ENCODE assay signal across 19 cellular contexts in genomic region chr1:41659159-41659495, GRCh38.
A peak's percentile ranks its signal among the peaks of the same experiment; 100 is the strongest.
DNase-seq lines count a peak whose midpoint lies in the region; ATAC-seq and TF ChIP-seq lines count a peak whose summit lies in the region.
"Had no signal": no experiment of that assay in that cellular context is flagged by ENCODE, and none has a peak within 500 bp of the region (broad histone marks: within the 10 kb centered on the region; RNA-seq: fewer than 3 reads in every experiment).

No MANE protein-coding gene starts in this region.

- 52% methylated on average over 2 of the region's 2 CpGs for WGBS in smooth muscle cell (ENCODE audit: low lambda C conversion rate)

- H3K36me3 Mint-ChIP-seq in activated T-cell treated with anti-CD3 and anti-CD28 coated beads, Interleukin-2, amount 50 U/mL, for 24 hours (ENCODE audit: low read depth): peaks cover 73% of the 10 kb centered on the region
- H3K36me3 Mint-ChIP-seq in CD4-positive, alpha-beta T cell (ENCODE audit: low read depth): no peaks in the 10 kb centered on the region
- H3K36me3 Mint-ChIP-seq in CD4-positive, alpha-beta memory T cell: no peaks in the 10 kb centered on the region

- H3K79me2 ChIP-seq in smooth muscle cell (ENCODE audit: low read depth): peaks cover 55% of the 10 kb centered on the region

- DNase-seq in activated T-cell treated with anti-CD3 and anti-CD28 coated beads, Interleukin-2, amount 50 U/mL, for 24 hours: peak; percentile 3
- DNase-seq in activated T-cell treated with anti-CD3 and anti-CD28 coated beads, Interleukin-2, amount 50 U/mL, for 1 hour: no peak
- no peak for DNase-seq in CD4-positive, alpha-beta T cell
- DNase-seq in WERI-Rb-1: no peak
- DNase-seq in smooth muscle cell (lab: John Stamatoyannopoulos, UW; ENCODE audit: unreplicated experiment): no peak
- no peak for DNase-seq in CD4-positive, alpha-beta memory T cell
- DNase-seq: effector CD8-positive, alpha-beta T cell; heart right ventricle; mesenchymal stem cell; NCI-H187; NCI-H526; occipital lobe; stimulated activated CD4-positive, alpha-beta T cell treated with anti-CD3 and anti-CD28 coated beads, Interleukin-1b, Interleukin-23, amount 100 ng/mL, for 48 hours; testis had no signal

- H4K20me1 ChIP-seq in smooth muscle cell (ENCODE audit: low read depth): peaks cover 54% of the 10 kb centered on the region

- no peaks in the 10 kb centered on the region for H3K27me3 Mint-ChIP-seq in activated T-cell treated with anti-CD3 and anti-CD28 coated beads, Interleukin-2, amount 50 U/mL, for 24 hours
- no peaks in the 10 kb centered on the region for H3K27me3 Mint-ChIP-seq in CD4-positive, alpha-beta T cell
- no peaks in the 10 kb centered on the region for H3K27me3 Mint-ChIP-seq in CD4-positive, alpha-beta memory T cell

- H3K4me1 ChIP-seq in smooth muscle cell (ENCODE audit: low read depth): peaks cover 4% of the 10 kb centered on the region
- peaks cover 66% of the 10 kb centered on the region for H3K4me1 ChIP-seq in CD4-positive, alpha-beta memory T cell (ENCODE audit: insufficient read depth, low read length)
- H3K4me1 ChIP-seq: HAP-1 had no signal

- H3K4me3 ChIP-seq in WERI-Rb-1 (ENCODE audit: low read depth, low read length) (no peak overlapping the region), smooth muscle cell (no peak overlapping the region)
- H3K4me3 ChIP-seq in CD4-positive, alpha-beta memory T cell (ENCODE audit: low read length in 2 of 2): no peak overlapping the region
- H3K4me3 ChIP-seq: adrenal gland, HAP-1, heart right ventricle, SJSA1, testis had no signal

- H3K36me3 ChIP-seq in WERI-Rb-1 (no peaks in the 10 kb centered on the region), smooth muscle cell (ENCODE audit: low read depth) (no peaks in the 10 kb centered on the region)
- no peaks in the 10 kb centered on the region for H3K36me3 ChIP-seq in CD4-positive, alpha-beta memory T cell (ENCODE audit: insufficient read depth, low read length)
- H3K36me3 ChIP-seq: adrenal gland, HAP-1, heart right ventricle had no signal

- peak overlapping the region; percentile 81 for H3K4me2 ChIP-seq in smooth muscle cell

- H3K27ac ChIP-seq in CD4-positive, alpha-beta T cell (ENCODE audit: low read depth, low read length): no peak overlapping the region
- peak overlapping the region; percentile 69 for H3K27ac ChIP-seq in WERI-Rb-1
- H3K27ac ChIP-seq in smooth muscle cell (ENCODE audit: low read depth): no peak overlapping the region
- no peak overlapping the region for H3K27ac ChIP-seq in CD4-positive, alpha-beta memory T cell (ENCODE audit: low read depth, low read length)
- H3K27ac ChIP-seq: adrenal gland, heart right ventricle, SJSA1, testis had no signal

- intact Hi-C loops in CD4-positive, alpha-beta T cell (cut with DNase I, micrococcal nuclease): no loop called here
- intact Hi-C loops in CD4-positive, alpha-beta memory T cell (cut with micrococcal nuclease): no loop called here

- H3K4me1 Mint-ChIP-seq in activated T-cell treated with anti-CD3 and anti-CD28 coated beads, Interleukin-2, amount 50 U/mL, for 24 hours (ENCODE audit: low read depth): peaks cover 79% of the 10 kb centered on the region
- H3K4me1 Mint-ChIP-seq in CD4-positive, alpha-beta T cell (ENCODE audit: low read depth): peaks cover 77% of the 10 kb centered on the region
- peaks cover 44 to 81% (median 60%) of the 10 kb centered on the region in 4 donors for H3K4me1 Mint-ChIP-seq in CD4-positive, alpha-beta memory T cell

- peak overlapping the region; percentile 96 for H3K4me3 Mint-ChIP-seq in activated T-cell treated with anti-CD3 and anti-CD28 coated beads, Interleukin-2, amount 50 U/mL, for 24 hours
- peak overlapping the region; percentile 72 for H3K4me3 Mint-ChIP-seq in CD4-positive, alpha-beta T cell
- peak overlapping the region in 1 of 8 donors; percentile 53 for H3K4me3 Mint-ChIP-seq in CD4-positive, alpha-beta memory T cell

- no peak overlapping the region for H2AFZ ChIP-seq in smooth muscle cell (ENCODE audit: low read depth)

- no peak for ATAC-seq in CD4-positive, alpha-beta T cell (ENCODE audit: poor library complexity)
- ATAC-seq in HG02885 (IDR thresholded peaks at IDR 0.05; ENCODE audit: poor library complexity, unreplicated experiment): no peak
- ATAC-seq: heart right ventricle, left cardiac atrium had no signal

- CTCF ChIA-PET in CD4-positive, alpha-beta T cell (lab: Charles Lee): no interaction called here
- CTCF ChIA-PET in CD4-positive, alpha-beta memory T cell (lab: Charles Lee; ENCODE audit: partially characterized antibody): interaction anchor here (1.6 to 2.9 kb wide), 2 partner anchors 10 to 14 kb away, joined by 3 to 12 read pairs; no protein-coding TSS in a partner anchor

- peaks cover 4% of the 10 kb centered on the region for H3F3A ChIP-seq in smooth muscle cell (ENCODE audit: low read depth)

- POLR2A ChIA-PET in CD4-positive, alpha-beta T cell (lab: Charles Lee): interaction anchor here (8.0 kb wide), 1 partner anchor 13 kb away, joined by 65 read pairs; no protein-coding TSS in a partner anchor
- POLR2A ChIA-PET in CD4-positive, alpha-beta memory T cell (lab: Charles Lee; ENCODE audit: partially characterized antibody): interaction anchor here (7.5 kb wide), 1 partner anchor 14 kb away, joined by 60 read pairs; no protein-coding TSS in a partner anchor

- TF ChIP-seq CTCF in CD4-positive, alpha-beta T cell (IDR thresholded peaks at IDR 0.05): no peak
- no peak for TF ChIP-seq CTCF in WERI-Rb-1 (IDR thresholded peaks at IDR 0.05; ENCODE audit: low read depth, low read length)
- no peak for TF ChIP-seq CTCF in smooth muscle cell (IDR thresholded peaks at IDR 0.05; ENCODE audit: borderline replicate concordance, insufficient read depth, poor library complexity, severe bottlenecking)

- no peak overlapping the region for H3K9ac ChIP-seq in smooth muscle cell (ENCODE audit: low read depth)

- no peaks in the 10 kb centered on the region for H3K9me3 ChIP-seq in CD4-positive, alpha-beta T cell (ENCODE audit: control insufficient read depth, low read length)
- H3K9me3 ChIP-seq in WERI-Rb-1 (ENCODE audit: severe bottlenecking) (no peaks in the 10 kb centered on the region), smooth muscle cell (replicated peaks; ENCODE audit: low read depth) (no peaks in the 10 kb centered on the region)
- no peaks in the 10 kb centered on the region for H3K9me3 ChIP-seq in CD4-positive, alpha-beta memory T cell (ENCODE audit: control insufficient read depth in 1 of 2, low read length in 2 of 2)
- H3K9me3 ChIP-seq: adrenal gland, HAP-1, heart right ventricle, SJSA1, testis had no signal

- peak overlapping the region; percentile 87 for H3K27ac Mint-ChIP-seq in activated T-cell treated with anti-CD3 and anti-CD28 coated beads, Interleukin-2, amount 50 U/mL, for 24 hours
- no peak overlapping the region for H3K27ac Mint-ChIP-seq in CD4-positive, alpha-beta T cell
- peak overlapping the region in 1 of 7 donors; percentile 38 for H3K27ac Mint-ChIP-seq in CD4-positive, alpha-beta memory T cell

- no peaks in the 10 kb centered on the region for H3K27me3 ChIP-seq in CD4-positive, alpha-beta T cell (ENCODE audit: control insufficient read depth, insufficient read depth, low read length)
- H3K27me3 ChIP-seq in WERI-Rb-1 (ENCODE audit: insufficient read depth, low read depth, severe bottlenecking) (no peaks in the 10 kb centered on the region), smooth muscle cell (ENCODE audit: low read depth) (no peaks in the 10 kb centered on the region)
- no peaks in the 10 kb centered on the region for H3K27me3 ChIP-seq in CD4-positive, alpha-beta memory T cell (ENCODE audit: insufficient read depth, low read length)
- H3K27me3 ChIP-seq: adrenal gland, SJSA1, testis had no signal

- H3K9me3 Mint-ChIP-seq in activated T-cell treated with anti-CD3 and anti-CD28 coated beads, Interleukin-2, amount 50 U/mL, for 24 hours: no peaks in the 10 kb centered on the region
- H3K9me3 Mint-ChIP-seq in CD4-positive, alpha-beta T cell: no peaks in the 10 kb centered on the region
- no peaks in the 10 kb centered on the region for H3K9me3 Mint-ChIP-seq in CD4-positive, alpha-beta memory T cell
